Comparison of ENCODE assay signal across 1 cellular context in the genomic region with DNA sequence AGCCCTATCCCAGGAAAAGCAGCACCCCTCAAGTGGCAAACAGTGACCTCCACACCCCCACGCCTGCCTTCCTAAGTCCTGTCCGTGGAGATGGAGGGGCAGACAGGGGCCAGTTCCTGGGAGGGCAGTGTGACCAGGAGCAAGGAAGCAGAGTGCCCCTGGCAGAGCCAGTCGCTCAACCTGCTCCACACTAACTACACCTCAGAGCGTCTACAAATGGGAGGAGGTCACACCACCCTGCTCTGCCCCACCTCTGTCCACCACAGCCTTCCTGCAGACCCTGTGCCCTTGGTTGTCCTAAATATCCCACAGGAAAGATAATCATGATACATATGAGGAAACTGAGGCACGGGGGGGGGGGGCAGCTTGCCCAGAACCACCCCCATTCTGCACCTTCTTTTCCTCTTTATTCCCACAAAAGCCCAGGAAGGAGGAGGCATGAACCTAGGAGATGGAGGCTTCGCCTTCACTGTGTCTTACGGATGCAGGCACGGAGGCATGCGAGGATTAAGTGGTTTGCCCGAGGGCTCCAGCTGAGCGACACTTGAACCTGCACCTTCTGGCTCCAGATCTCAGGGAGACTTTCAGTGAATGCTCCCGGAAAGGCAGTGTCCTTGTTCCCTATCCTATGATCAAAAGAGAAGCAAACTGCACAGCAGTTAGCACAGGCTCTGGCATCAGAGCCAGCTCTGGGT.
TF ChIP-seq lines count a peak whose summit lies in the region.

No MANE protein-coding gene starts in this region.

TF ChIP-seq in GM23338, 12 proteins besides CTCF, POLR2A, EP300 and RAD21:
- TF ChIP-seq ZNF114 (CRISPR knock-in tag; IDR thresholded peaks at IDR 0.05), result no peak
- TF ChIP-seq EZH2 (IDR thresholded peaks at IDR 0.05; ENCODE audit: low read depth, unreplicated experiment), result no peak
- TF ChIP-seq EZH2phosphoT487 (IDR thresholded peaks at IDR 0.05; ENCODE audit: unreplicated experiment), result no peak
- TF ChIP-seq STAT1 (IDR thresholded peaks at IDR 0.05; ENCODE audit: unreplicated experiment), result no peak
- TF ChIP-seq POLR2AphosphoS5 (IDR thresholded peaks at IDR 0.05; ENCODE audit: low read depth), result no peak
- TF ChIP-seq ZNF462 (CRISPR knock-in tag; IDR thresholded peaks at IDR 0.05), result no peak
- TF ChIP-seq JUNB (IDR thresholded peaks at IDR 0.05; ENCODE audit: unreplicated experiment), result no peak
- TF ChIP-seq ETS1 (IDR thresholded peaks at IDR 0.05), result no peak
- no peak for TF ChIP-seq ZNF331 (CRISPR knock-in tag; IDR thresholded peaks at IDR 0.05; ENCODE audit: low read depth)
- no peak for TF ChIP-seq CREB1 (CRISPR knock-in tag; IDR thresholded peaks at IDR 0.05; ENCODE audit: low read depth)
- TF ChIP-seq NANOG (IDR thresholded peaks at IDR 0.05; ENCODE audit: borderline replicate concordance), result no peak
- TF ChIP-seq REST (IDR thresholded peaks at IDR 0.05; ENCODE audit: unreplicated experiment), result no peak
